In genomic region chr17:6577686-6578263, GRCh38 we compare ENCODE assay signal across 23 cellular contexts. TPM values are rescaled to one million over a fixed set of nuclear protein-coding genes. Genes with fewer than 3 reads are reported as not detected.
A peak's percentile ranks its signal among the peaks of the same experiment; 100 is the strongest.
DNase-seq lines count a peak whose midpoint lies in the region; ATAC-seq and TF ChIP-seq lines count a peak whose summit lies in the region.
"Had no signal": no experiment of that assay in that cellular context is flagged by ENCODE, and none has a peak within 500 bp of the region (broad histone marks: within the 10 kb centered on the region; RNA-seq: fewer than 3 reads in every experiment).

No MANE protein-coding gene starts in this region.

- peaks cover 26% of the 10 kb centered on the region for H3K4me1 Mint-ChIP-seq in MCF 10A (ENCODE audit: insufficient read depth, unreplicated experiment)
- H3K4me1 Mint-ChIP-seq in neural progenitor cell, result peaks cover 22% of the 10 kb centered on the region

- H3K27ac Mint-ChIP-seq in MCF 10A (ENCODE audit: low read depth, unreplicated experiment) (peak overlapping the region; percentile 1), neural progenitor cell (no peak overlapping the region)
- H3K27ac Mint-ChIP-seq: activated T-cell treated with anti-CD3 and anti-CD28 coated beads, Interleukin-2, amount 50 U/mL, for 72 hours; IgD-negative memory B cell had no signal

- WGBS in transverse colon (ENCODE audit: low coverage in 1 of 2), 2 donors, result 65 to 87% methylated on average over 4 to 7 of the region's 7 CpGs

- H3K9me3 Mint-ChIP-seq in MCF 10A (ENCODE audit: unreplicated experiment) (peaks cover 8% of the 10 kb centered on the region), neural progenitor cell (peaks cover 8% of the 10 kb centered on the region)
- H3K9me3 Mint-ChIP-seq: activated T-cell treated with anti-CD3 and anti-CD28 coated beads, Interleukin-2, amount 50 U/mL, for 72 hours; IgD-negative memory B cell; stimulated activated effector memory CD8-positive, alpha-beta T cell treated with anti-CD3 and anti-CD28 coated beads, Interleukin-12 subunit alpha, Interleukin-12 subunit beta, amount 100 ng/mL, for 72 hours had no signal

- H3K27me3 Mint-ChIP-seq in MCF 10A (ENCODE audit: insufficient read depth, unreplicated experiment) (no peaks in the 10 kb centered on the region), neural progenitor cell (ENCODE audit: insufficient read depth, low read depth) (no peaks in the 10 kb centered on the region)
- H3K27me3 Mint-ChIP-seq: IgD-negative memory B cell had no signal

- no peaks in the 10 kb centered on the region for H3K9me3 ChIP-seq in breast epithelium
- H3K9me3 ChIP-seq in RWPE2 (ENCODE audit: severe bottlenecking), result no peaks in the 10 kb centered on the region
- H3K9me3 ChIP-seq in transverse colon, result no peaks in the 10 kb centered on the region
- H3K9me3 ChIP-seq in neural progenitor cell (ENCODE audit: low read depth), result no peaks in the 10 kb centered on the region
- H3K9me3 ChIP-seq: SJSA1, thoracic aorta had no signal

- POLR2A ChIA-PET in MCF 10A (lab: Yijun Ruan, JAX), result interaction anchor here (0.7 to 5.0 kb wide), 13 partner anchors 9 to 128 kb away, joined by 3 to 38 read pairs (median 4); no protein-coding TSS in a partner anchor

- H3K27ac ChIP-seq in breast epithelium (no peak overlapping the region), RWPE2 (ENCODE audit: poor library complexity, severe bottlenecking) (peak overlapping the region; percentile 42), foreskin keratinocyte (peak overlapping the region; percentile 62), transverse colon (peak overlapping the region in 1 of 4 donors; percentile 14), neural progenitor cell (no peak overlapping the region)
- H3K27ac ChIP-seq: PC-9, SJSA1, thoracic aorta had no signal

- ATAC-seq in RWPE2 (ENCODE audit: low read depth), result peak; percentile 94
- peak; percentile 94 for ATAC-seq in foreskin keratinocyte
- ATAC-seq in HG02610 (IDR thresholded peaks at IDR 0.05; ENCODE audit: unreplicated experiment), result no peak
- ATAC-seq: activated T-cell treated with anti-CD3 and anti-CD28 coated beads, Interleukin-2, amount 50 U/mL, for 72 hours; stimulated activated effector memory CD8-positive, alpha-beta T cell treated with anti-CD3 and anti-CD28 coated beads, Interleukin-12 subunit alpha, Interleukin-12 subunit beta, amount 100 ng/mL, for 72 hours had no signal

- DNase-seq in MCF 10A (ENCODE audit: unreplicated experiment) (peak; percentile 89), breast epithelium (ENCODE audit: low spot score in 2 of 2) (no peak), RWPE2 (ENCODE audit: low spot score) (peak; percentile 88), foreskin keratinocyte (peak; percentile 89 to 93), transverse colon (peak; percentile 68), neural progenitor cell (ENCODE audit: low spot score) (no peak), mucosa of gallbladder (ENCODE audit: low spot score) (no peak)
- DNase-seq: ACHN; activated CD8-positive, alpha-beta memory T cell treated with anti-CD3 and anti-CD28 coated beads for 24 hours; activated T-cell treated with anti-CD3 and anti-CD28 coated beads, Interleukin-2, amount 50 U/mL, for 72 hours; C1 segment of cervical spinal cord; foreskin melanocyte; GF-D8; hypothalamus; NCI-H2171 treated with DMSO at 0.1 percent for 48 hours; NCI-H774; T-helper 9 cell had no signal

- H3K4me2 ChIP-seq in neural progenitor cell, result no peak overlapping the region
- H3K4me2 ChIP-seq: PC-9 had no signal

- peaks cover 19% of the 10 kb centered on the region for H3K36me3 Mint-ChIP-seq in MCF 10A (ENCODE audit: insufficient read depth, unreplicated experiment)
- H3K36me3 Mint-ChIP-seq in neural progenitor cell, result peaks cover 48% of the 10 kb centered on the region

- in situ Hi-C loops in transverse colon (cut with MboI; ENCODE audit: low pct_ligation_motif_present in 1 of 4, low pct_unique_long_range_greater_than_20kb in 1 of 4, low sequenced_read_pairs in 3 of 4), result no loop called here

- TF ChIP-seq EP300 in transverse colon (IDR thresholded peaks at IDR 0.05; ENCODE audit: low read depth), result no peak

- H2AFZ ChIP-seq in neural progenitor cell (replicated peaks), result no peak overlapping the region
- H2AFZ ChIP-seq: PC-9 had no signal

- BruUV-seq in MCF 10A (replicated peaks; lab: Mats Ljungman, UMichigan), result no TSS peak

- H3K4me1 ChIP-seq in breast epithelium (no peaks in the 10 kb centered on the region), RWPE2 (ENCODE audit: insufficient read depth, poor library complexity, severe bottlenecking) (peaks cover 24% of the 10 kb centered on the region), foreskin keratinocyte (peaks cover 18% of the 10 kb centered on the region), transverse colon (peaks cover 0 to 9% (median 2%) of the 10 kb centered on the region in 4 donors), neural progenitor cell (peaks cover 13% of the 10 kb centered on the region)

- TF ChIP-seq CTCF in MCF 10A (IDR thresholded peaks at IDR 0.05; ENCODE audit: unreplicated experiment), result no peak
- TF ChIP-seq CTCF in breast epithelium (IDR thresholded peaks at IDR 0.05), result no peak
- TF ChIP-seq CTCF in RWPE2 (IDR thresholded peaks at IDR 0.05; ENCODE audit: poor library complexity, severe bottlenecking), result no peak
- TF ChIP-seq CTCF in foreskin keratinocyte (conservative IDR thresholded peaks at IDR 0.05), result no peak
- TF ChIP-seq CTCF in transverse colon (IDR thresholded peaks at IDR 0.05), result no peak
- TF ChIP-seq CTCF in neural progenitor cell (IDR thresholded peaks at IDR 0.05), result no peak

- H3K4me3 Mint-ChIP-seq in MCF 10A (ENCODE audit: unreplicated experiment) (no peak overlapping the region), neural progenitor cell (no peak overlapping the region)
- H3K4me3 Mint-ChIP-seq: activated T-cell treated with anti-CD3 and anti-CD28 coated beads, Interleukin-2, amount 50 U/mL, for 72 hours; IgD-negative memory B cell; stimulated activated effector memory CD8-positive, alpha-beta T cell treated with anti-CD3 and anti-CD28 coated beads, Interleukin-12 subunit alpha, Interleukin-12 subunit beta, amount 100 ng/mL, for 72 hours had no signal

- H3F3A ChIP-seq in neural progenitor cell (ENCODE audit: low read depth), result peaks cover 11% of the 10 kb centered on the region

- H3K79me2 ChIP-seq in neural progenitor cell (ENCODE audit: low read depth), result no peaks in the 10 kb centered on the region

- H3K9ac ChIP-seq in neural progenitor cell, result no peak overlapping the region

- H3K36me3 ChIP-seq in breast epithelium (no peaks in the 10 kb centered on the region), RWPE2 (ENCODE audit: low read depth) (peaks cover 39% of the 10 kb centered on the region), transverse colon (peaks cover 0 to 5% (median 2%) of the 10 kb centered on the region in 4 donors), neural progenitor cell (peaks cover 13% of the 10 kb centered on the region)

- H4K20me1 ChIP-seq in neural progenitor cell (ENCODE audit: low read depth), result no peaks in the 10 kb centered on the region

- TF ChIP-seq POLR2A in breast epithelium (IDR thresholded peaks at IDR 0.05), result no peak
- TF ChIP-seq POLR2A in transverse colon (IDR thresholded peaks at IDR 0.05), result no peak

- H3K4me3 ChIP-seq in breast epithelium, result no peak overlapping the region
- no peak overlapping the region for H3K4me3 ChIP-seq in RWPE2 (ENCODE audit: severe bottlenecking)
- no peak overlapping the region for H3K4me3 ChIP-seq in transverse colon
- no peak overlapping the region for H3K4me3 ChIP-seq in neural progenitor cell
- H3K4me3 ChIP-seq: PC-9, SJSA1, thoracic aorta had no signal

- CTCF ChIA-PET in MCF 10A (lab: Yijun Ruan, JAX), result interaction anchor here (0.6 to 1.7 kb wide), 7 partner anchors 10 to 1086 kb away, joined by 3 to 15 read pairs (median 3); no protein-coding TSS in a partner anchor

- intact Hi-C loops in MCF 10A (cut with micrococcal nuclease), result loop anchor here (5.0 kb wide), 1 partner anchor 105 kb away; no protein-coding TSS in a partner anchor
- intact Hi-C loops in breast epithelium (cut with DNase I; ENCODE audit: low total_unique reads), result no loop called here
- intact Hi-C loops in transverse colon (cut with DNase I; ENCODE audit: low total_unique reads), result no loop called here

- no peaks in the 10 kb centered on the region for H3K27me3 ChIP-seq in breast epithelium
- H3K27me3 ChIP-seq in RWPE2 (ENCODE audit: insufficient read depth, poor library complexity, severe bottlenecking), result no peaks in the 10 kb centered on the region
- no peaks in the 10 kb centered on the region for H3K27me3 ChIP-seq in foreskin keratinocyte
- H3K27me3 ChIP-seq in transverse colon, result no peaks in the 10 kb centered on the region
- H3K27me3 ChIP-seq in neural progenitor cell, result no peaks in the 10 kb centered on the region
- H3K27me3 ChIP-seq: SJSA1 had no signal

RNA-seq across cellular contexts. Expression of gene PITPNM3, which starts 21.4 kb away (rescaled TPM):
- total RNA-seq in MCF 10A (2022), result 22.8 and 30.6 TPM in 2 replicates
- total RNA-seq in breast epithelium, result 1 to 10 TPM; 1.6 to 1.8 (median 1.6) TPM
- 6.4 and 7.4 TPM in 2 replicates for total RNA-seq in foreskin keratinocyte
- polyA plus RNA-seq in foreskin keratinocyte, result 2.4 and 3.3 TPM in 2 replicates
- 10 to 100 TPM; 12.7 to 51.6 (median 29.7) TPM for total RNA-seq in transverse colon
- 2.8 and 5.0 TPM in 2 replicates for total RNA-seq in neural progenitor cell (ENCODE audit: low replicate concordance)
- total RNA-seq in mucosa of gallbladder, result 15.2 TPM
- polyA plus RNA-seq: IgD-negative memory B cell had no signal

Comparison
In these comparisons a context has a peak if more than half of its experiments do, and no peak if none do; other contexts are left out.
1. DNase-seq: peak in MCF 10A (single experiment), RWPE2 (single experiment), foreskin keratinocyte (2 of 2) and transverse colon (single experiment); none in breast epithelium (0 of 2), neural progenitor cell (single experiment) and mucosa of gallbladder (single experiment).
2. H3K27ac ChIP-seq: peak in RWPE2 (single experiment) and foreskin keratinocyte (single experiment); none in breast epithelium (0 of 2) and neural progenitor cell (single experiment).